17 cellular contexts compared by ENCODE assay signal in genomic region chr3:143650120-143650519, GRCh38.
DNase-seq lines count a peak whose midpoint lies in the region; ATAC-seq, FAIRE-seq and TF ChIP-seq lines count a peak whose summit lies in the region.
"Had no signal": no experiment of that assay in that cellular context is flagged by ENCODE, and none has a peak within 500 bp of the region (broad histone marks: within the 10 kb centered on the region; RNA-seq: fewer than 3 reads in every experiment).

No MANE protein-coding gene starts in this region.

- POLR2A ChIA-PET in endothelial cell of umbilical vein (lab: Charles Lee): no interaction called here

- H3K27me3 ChIP-seq in DND-41 (ENCODE audit: insufficient read depth, low read length, poor library complexity) (no peaks in the 10 kb centered on the region), Loucy (ENCODE audit: insufficient read depth, low read length, poor library complexity, severe bottlenecking) (no peaks in the 10 kb centered on the region), endothelial cell of umbilical vein (ENCODE audit: control insufficient read depth in 2 of 2, insufficient read depth in 2 of 2, low read length in 2 of 2) (no peaks in the 10 kb centered on the region), HAP-1 (ENCODE audit: low read depth) (peaks cover 4% of the 10 kb centered on the region; the same call in 1 of the 2 replicates), WERI-Rb-1 (ENCODE audit: insufficient read depth, low read depth, severe bottlenecking) (no peaks in the 10 kb centered on the region)
- H3K27me3 ChIP-seq: BLaER1 had no signal

- H3K4me3 ChIP-seq in DND-41 (ENCODE audit: low read depth in 1 of 2, low read length in 2 of 2): no peak overlapping the region
- no peak overlapping the region for H3K4me3 ChIP-seq in Loucy (ENCODE audit: low read length, poor library complexity, severe bottlenecking)
- H3K4me3 ChIP-seq in endothelial cell of umbilical vein (replicated peaks in 1 of 3; ENCODE audit: insufficient read depth in 1 of 3, low read depth in 1 of 3, low read length in 3 of 3): no peak overlapping the region
- H3K4me3 ChIP-seq in mucosa of descending colon: no peak overlapping the region
- no peak overlapping the region for H3K4me3 ChIP-seq in HAP-1
- no peak overlapping the region for H3K4me3 ChIP-seq in WERI-Rb-1 (ENCODE audit: low read depth, low read length)
- H3K4me3 ChIP-seq: BLaER1, GM23338 had no signal

- H4K20me1 ChIP-seq in DND-41 (ENCODE audit: insufficient read depth, low read length) (no peaks in the 10 kb centered on the region), Loucy (ENCODE audit: insufficient read depth, low read length, poor library complexity, severe bottlenecking) (no peaks in the 10 kb centered on the region), endothelial cell of umbilical vein (replicated peaks; ENCODE audit: control insufficient read depth, extremely low read depth, insufficient read depth, low read length) (no peaks in the 10 kb centered on the region)
- H4K20me1 ChIP-seq: BLaER1 had no signal

- DNase-seq in DND-41 (no peak), endothelial cell of umbilical vein (ENCODE audit: low read depth, low spot score) (peak; percentile 17), mucosa of descending colon (no peak), HAP-1 (ENCODE audit: low spot score in 2 of 2) (no peak), WERI-Rb-1 (no peak), NCI-H2196 (lab: John Stamatoyannopoulos, UW; ENCODE audit: unreplicated experiment) (no peak)
- DNase-seq: 8988T; CD4-positive, alpha-beta memory T cell; DMS53; HFFc6 had no signal

- intact Hi-C loops in endothelial cell of umbilical vein (cut with micrococcal nuclease): no loop called here
- intact Hi-C loops in mucosa of descending colon (cut with DNase I, micrococcal nuclease): no loop called here

- H3K79me2 ChIP-seq in DND-41 (ENCODE audit: insufficient read depth, low read length): no peaks in the 10 kb centered on the region
- no peaks in the 10 kb centered on the region for H3K79me2 ChIP-seq in Loucy (ENCODE audit: insufficient read depth, low read length)
- no peaks in the 10 kb centered on the region for H3K79me2 ChIP-seq in endothelial cell of umbilical vein (ENCODE audit: control insufficient read depth, insufficient read depth, low read length)

- no peaks in the 10 kb centered on the region for H3K9me2 ChIP-seq in Loucy (replicated peaks; ENCODE audit: low read depth, low read length)

- H3K4me2 ChIP-seq in DND-41 (ENCODE audit: insufficient read depth, low read length): no peak overlapping the region
- no peak overlapping the region for H3K4me2 ChIP-seq in Loucy (ENCODE audit: low read depth, low read length, poor library complexity, severe bottlenecking)
- H3K4me2 ChIP-seq in endothelial cell of umbilical vein (ENCODE audit: insufficient read depth, low read length): no peak overlapping the region
- H3K4me2 ChIP-seq: BLaER1, GM23338 had no signal

- in situ Hi-C loops in HAP-1 (cut with MboI; ENCODE audit: low sequenced_read_pairs): loop anchor here (25.0 kb wide), 1 partner anchor 563 kb away; no protein-coding TSS in a partner anchor

- H3K9me3 ChIP-seq in DND-41 (ENCODE audit: insufficient read depth, low read length, severe bottlenecking) (no peaks in the 10 kb centered on the region), Loucy (ENCODE audit: insufficient read depth, low read depth, low read length) (no peaks in the 10 kb centered on the region), endothelial cell of umbilical vein (replicated peaks; ENCODE audit: control insufficient read depth, insufficient read depth, low read length) (no peaks in the 10 kb centered on the region), mucosa of descending colon (no peaks in the 10 kb centered on the region), HAP-1 (no peaks in the 10 kb centered on the region), WERI-Rb-1 (ENCODE audit: severe bottlenecking) (no peaks in the 10 kb centered on the region)
- H3K9me3 ChIP-seq: BLaER1 had no signal

- no peaks in the 10 kb centered on the region for H3F3A ChIP-seq in Loucy (ENCODE audit: low read depth)

- CTCF ChIA-PET in endothelial cell of umbilical vein (lab: Charles Lee): interaction anchor here (1.7 kb wide), 1 partner anchor 24 kb away, joined by 15 read pairs; no protein-coding TSS in a partner anchor

- H3K36me3 ChIP-seq in DND-41 (ENCODE audit: insufficient read depth, low read length): no peaks in the 10 kb centered on the region
- H3K36me3 ChIP-seq in Loucy (ENCODE audit: insufficient read depth, low read length): no peaks in the 10 kb centered on the region
- no peaks in the 10 kb centered on the region for H3K36me3 ChIP-seq in endothelial cell of umbilical vein (ENCODE audit: control insufficient read depth in 2 of 2, extremely low read depth in 1 of 2, insufficient read depth in 2 of 2, low read length in 2 of 2)
- no peaks in the 10 kb centered on the region for H3K36me3 ChIP-seq in mucosa of descending colon (ENCODE audit: low read depth)
- no peaks in the 10 kb centered on the region for H3K36me3 ChIP-seq in HAP-1 (replicated peaks)
- no peaks in the 10 kb centered on the region for H3K36me3 ChIP-seq in WERI-Rb-1
- H3K36me3 ChIP-seq: BLaER1 had no signal

- dilution Hi-C loops in endothelial cell of umbilical vein (cut with MboI; ENCODE audit: extremely low pct_ligation_motif_present, low sequenced_read_pairs): no loop called here

- ATAC-seq in DND-41 (ENCODE audit: insufficient read depth, low read depth): no peak
- peak; percentile 52 for ATAC-seq in mucosa of descending colon
- ATAC-seq: GM23338, HCT116, HepG2 had no signal

- no peaks in the 10 kb centered on the region for H3K9me1 ChIP-seq in endothelial cell of umbilical vein (replicated peaks; ENCODE audit: control insufficient read depth, extremely low read depth, insufficient read depth, low read length)

- H3K9ac ChIP-seq in DND-41 (ENCODE audit: low read depth, low read length): no peak overlapping the region
- H3K9ac ChIP-seq in Loucy (ENCODE audit: low read depth, low read length, poor library complexity, severe bottlenecking): no peak overlapping the region
- H3K9ac ChIP-seq in endothelial cell of umbilical vein (replicated peaks; ENCODE audit: extremely low read depth, insufficient read depth, low read length): no peak overlapping the region
- H3K9ac ChIP-seq: BLaER1 had no signal

- TF ChIP-seq POLR2A in endothelial cell of umbilical vein (IDR thresholded peaks at IDR 0.05; ENCODE audit: low read depth, low read length): no peak

- peaks cover under 1% of the 10 kb centered on the region; the same call in 1 of the 2 replicates for H3K4me1 ChIP-seq in DND-41 (ENCODE audit: insufficient read depth, low read length)
- H3K4me1 ChIP-seq in Loucy (ENCODE audit: insufficient read depth, low read length, poor library complexity, severe bottlenecking): no peaks in the 10 kb centered on the region
- H3K4me1 ChIP-seq in endothelial cell of umbilical vein (ENCODE audit: control insufficient read depth, extremely low read depth, insufficient read depth, low read length): no peaks in the 10 kb centered on the region
- H3K4me1 ChIP-seq in mucosa of descending colon (ENCODE audit: low read depth): no peaks in the 10 kb centered on the region
- H3K4me1 ChIP-seq in HAP-1: no peaks in the 10 kb centered on the region
- H3K4me1 ChIP-seq: BLaER1 had no signal

- FAIRE-seq in endothelial cell of umbilical vein (lab: Jason Lieb, UNC): no peak
- FAIRE-seq: G401.6, H54, HepG2 had no signal

- 0 out of 2 replicates have a peak overlapping the region, but pooled peaks have one; percentile 12 for H2AFZ ChIP-seq in DND-41 (ENCODE audit: low read depth, low read length)
- H2AFZ ChIP-seq in Loucy (ENCODE audit: low read length): peak overlapping the region; percentile 1; the same call in 1 of the 2 replicates
- H2AFZ ChIP-seq in endothelial cell of umbilical vein (ENCODE audit: low read depth, low read length): no peak overlapping the region

- no peak for TF ChIP-seq CTCF in DND-41 (IDR thresholded peaks at IDR 0.05; ENCODE audit: borderline replicate concordance, extremely low read depth, low read length, poor library complexity, severe bottlenecking)
- TF ChIP-seq CTCF in Loucy (conservative IDR thresholded peaks at IDR 0.05; ENCODE audit: low read length): no peak
- TF ChIP-seq CTCF in endothelial cell of umbilical vein (IDR thresholded peaks at IDR 0.05; ENCODE audit: extremely low read depth in 1 of 2, insufficient read depth in 1 of 2, low read depth in 1 of 2, low read length in 2 of 2): no peak
- TF ChIP-seq CTCF in mucosa of descending colon (IDR thresholded peaks at IDR 0.05): no peak
- TF ChIP-seq CTCF in WERI-Rb-1 (IDR thresholded peaks at IDR 0.05; ENCODE audit: low read depth, low read length): no peak

- H3K27ac ChIP-seq in DND-41 (ENCODE audit: low read length) (no peak overlapping the region), endothelial cell of umbilical vein (ENCODE audit: insufficient read depth, low read depth, low read length) (no peak overlapping the region), WERI-Rb-1 (no peak overlapping the region)
- H3K27ac ChIP-seq: BLaER1 had no signal

- no TSS peak for BruUV-seq in endothelial cell of umbilical vein (replicated peaks; lab: Mats Ljungman, UMichigan)

TF ChIP-seq in endothelial cell of umbilical vein, 7 proteins besides CTCF, POLR2A, EP300 and RAD21:
- TF ChIP-seq JUN (IDR thresholded peaks at IDR 0.05; ENCODE audit: borderline replicate concordance, insufficient read depth, insufficient read length, low read depth) (no peak), EZH2 (IDR thresholded peaks at IDR 0.05; ENCODE audit: borderline replicate concordance, low read depth, low read length, severe bottlenecking) (no peak), MYC (IDR thresholded peaks at IDR 0.05; ENCODE audit: low read depth, low read length) (no peak), POLR2AphosphoS5 (IDR thresholded peaks at IDR 0.05; ENCODE audit: insufficient read depth, low read depth, low read length) (no peak), FOS (IDR thresholded peaks at IDR 0.05; ENCODE audit: borderline replicate concordance, insufficient read depth, low read length) (no peak), GATA2 (IDR thresholded peaks at IDR 0.05; ENCODE audit: insufficient read depth, insufficient read length, low read depth, low read length) (no peak), MAX (IDR thresholded peaks at IDR 0.05; ENCODE audit: insufficient read depth, insufficient read length) (no peak)
